ENCODE assay signal across 3 cellular contexts in genomic region chr14:75793806-75794205, GRCh38.
TF ChIP-seq lines count a peak whose summit lies in the region.

No MANE protein-coding gene starts in this region.

TF ChIP-seq in GM23338, 12 proteins besides CTCF, POLR2A, EP300 and RAD21 (continued from another document and continues in another):
- TF ChIP-seq, protein P1, sequence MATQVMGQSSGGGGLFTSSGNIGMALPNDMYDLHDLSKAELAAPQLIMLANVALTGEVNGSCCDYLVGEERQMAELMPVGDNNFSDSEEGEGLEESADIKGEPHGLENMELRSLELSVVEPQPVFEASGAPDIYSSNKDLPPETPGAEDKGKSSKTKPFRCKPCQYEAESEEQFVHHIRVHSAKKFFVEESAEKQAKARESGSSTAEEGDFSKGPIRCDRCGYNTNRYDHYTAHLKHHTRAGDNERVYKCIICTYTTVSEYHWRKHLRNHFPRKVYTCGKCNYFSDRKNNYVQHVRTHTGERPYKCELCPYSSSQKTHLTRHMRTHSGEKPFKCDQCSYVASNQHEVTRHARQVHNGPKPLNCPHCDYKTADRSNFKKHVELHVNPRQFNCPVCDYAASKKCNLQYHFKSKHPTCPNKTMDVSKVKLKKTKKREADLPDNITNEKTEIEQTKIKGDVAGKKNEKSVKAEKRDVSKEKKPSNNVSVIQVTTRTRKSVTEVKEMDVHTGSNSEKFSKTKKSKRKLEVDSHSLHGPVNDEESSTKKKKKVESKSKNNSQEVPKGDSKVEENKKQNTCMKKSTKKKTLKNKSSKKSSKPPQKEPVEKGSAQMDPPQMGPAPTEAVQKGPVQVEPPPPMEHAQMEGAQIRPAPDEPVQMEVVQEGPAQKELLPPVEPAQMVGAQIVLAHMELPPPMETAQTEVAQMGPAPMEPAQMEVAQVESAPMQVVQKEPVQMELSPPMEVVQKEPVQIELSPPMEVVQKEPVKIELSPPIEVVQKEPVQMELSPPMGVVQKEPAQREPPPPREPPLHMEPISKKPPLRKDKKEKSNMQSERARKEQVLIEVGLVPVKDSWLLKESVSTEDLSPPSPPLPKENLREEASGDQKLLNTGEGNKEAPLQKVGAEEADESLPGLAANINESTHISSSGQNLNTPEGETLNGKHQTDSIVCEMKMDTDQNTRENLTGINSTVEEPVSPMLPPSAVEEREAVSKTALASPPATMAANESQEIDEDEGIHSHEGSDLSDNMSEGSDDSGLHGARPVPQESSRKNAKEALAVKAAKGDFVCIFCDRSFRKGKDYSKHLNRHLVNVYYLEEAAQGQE (IDR thresholded peaks at IDR 0.05; ENCODE audit: unreplicated experiment) = no peak
- TF ChIP-seq, protein P2, sequence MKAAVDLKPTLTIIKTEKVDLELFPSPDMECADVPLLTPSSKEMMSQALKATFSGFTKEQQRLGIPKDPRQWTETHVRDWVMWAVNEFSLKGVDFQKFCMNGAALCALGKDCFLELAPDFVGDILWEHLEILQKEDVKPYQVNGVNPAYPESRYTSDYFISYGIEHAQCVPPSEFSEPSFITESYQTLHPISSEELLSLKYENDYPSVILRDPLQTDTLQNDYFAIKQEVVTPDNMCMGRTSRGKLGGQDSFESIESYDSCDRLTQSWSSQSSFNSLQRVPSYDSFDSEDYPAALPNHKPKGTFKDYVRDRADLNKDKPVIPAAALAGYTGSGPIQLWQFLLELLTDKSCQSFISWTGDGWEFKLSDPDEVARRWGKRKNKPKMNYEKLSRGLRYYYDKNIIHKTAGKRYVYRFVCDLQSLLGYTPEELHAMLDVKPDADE (IDR thresholded peaks at IDR 0.05) = no peak
- TF ChIP-seq POLR2AphosphoS5 (IDR thresholded peaks at IDR 0.05; ENCODE audit: low read depth) = no peak
- no peak for TF ChIP-seq STAT1 (IDR thresholded peaks at IDR 0.05; ENCODE audit: unreplicated experiment)
- no peak for TF ChIP-seq ZNF114 (CRISPR knock-in tag; IDR thresholded peaks at IDR 0.05)
- no peak for TF ChIP-seq EZH2phosphoT487 (IDR thresholded peaks at IDR 0.05; ENCODE audit: unreplicated experiment)
- no peak for TF ChIP-seq EZH2 (IDR thresholded peaks at IDR 0.05; ENCODE audit: low read depth, unreplicated experiment)
- no peak for TF ChIP-seq CREB1 (CRISPR knock-in tag; IDR thresholded peaks at IDR 0.05; ENCODE audit: low read depth)
- TF ChIP-seq NANOG (IDR thresholded peaks at IDR 0.05; ENCODE audit: borderline replicate concordance) = no peak

TF ChIP-seq in GM12878, 131 proteins besides CTCF, POLR2A, EP300 and RAD21:
- TF ChIP-seq ZBTB4 (CRISPR knock-in tag; IDR thresholded peaks at IDR 0.05) (no peak), BHLHE40 (IDR thresholded peaks at IDR 0.05; ENCODE audit: borderline replicate concordance in 1 of 2, low read depth in 2 of 2, low read length in 1 of 2) (no peak), HDGF (IDR thresholded peaks at IDR 0.05) (no peak), ZNF592 (IDR thresholded peaks at IDR 0.05) (no peak)
TF ChIP-seq in GM12878: peak in this region for 0.

TF ChIP-seq in WTC11, 78 proteins besides CTCF, POLR2A, EP300 and RAD21 (continued from another document):
- TF ChIP-seq FOXJ3 (CRISPR knock-in tag; IDR thresholded peaks at IDR 0.05; ENCODE audit: borderline replicate concordance) (no peak), CDX4 (CRISPR knock-in tag; IDR thresholded peaks at IDR 0.05; ENCODE audit: borderline replicate concordance) (no peak), NFE2L1 (CRISPR knock-in tag; IDR thresholded peaks at IDR 0.05) (no peak), FOXK1 (CRISPR knock-in tag; IDR thresholded peaks at IDR 0.05) (no peak), GTF2I (CRISPR knock-in tag; conservative IDR thresholded peaks at IDR 0.05) (no peak), USF1 (CRISPR knock-in tag; IDR thresholded peaks at IDR 0.05) (no peak), RELA (CRISPR knock-in tag; IDR thresholded peaks at IDR 0.05; ENCODE audit: borderline replicate concordance) (no peak), ZNF138 (CRISPR knock-in tag; conservative IDR thresholded peaks at IDR 0.05) (no peak)
- TF ChIP-seq, protein P3, sequence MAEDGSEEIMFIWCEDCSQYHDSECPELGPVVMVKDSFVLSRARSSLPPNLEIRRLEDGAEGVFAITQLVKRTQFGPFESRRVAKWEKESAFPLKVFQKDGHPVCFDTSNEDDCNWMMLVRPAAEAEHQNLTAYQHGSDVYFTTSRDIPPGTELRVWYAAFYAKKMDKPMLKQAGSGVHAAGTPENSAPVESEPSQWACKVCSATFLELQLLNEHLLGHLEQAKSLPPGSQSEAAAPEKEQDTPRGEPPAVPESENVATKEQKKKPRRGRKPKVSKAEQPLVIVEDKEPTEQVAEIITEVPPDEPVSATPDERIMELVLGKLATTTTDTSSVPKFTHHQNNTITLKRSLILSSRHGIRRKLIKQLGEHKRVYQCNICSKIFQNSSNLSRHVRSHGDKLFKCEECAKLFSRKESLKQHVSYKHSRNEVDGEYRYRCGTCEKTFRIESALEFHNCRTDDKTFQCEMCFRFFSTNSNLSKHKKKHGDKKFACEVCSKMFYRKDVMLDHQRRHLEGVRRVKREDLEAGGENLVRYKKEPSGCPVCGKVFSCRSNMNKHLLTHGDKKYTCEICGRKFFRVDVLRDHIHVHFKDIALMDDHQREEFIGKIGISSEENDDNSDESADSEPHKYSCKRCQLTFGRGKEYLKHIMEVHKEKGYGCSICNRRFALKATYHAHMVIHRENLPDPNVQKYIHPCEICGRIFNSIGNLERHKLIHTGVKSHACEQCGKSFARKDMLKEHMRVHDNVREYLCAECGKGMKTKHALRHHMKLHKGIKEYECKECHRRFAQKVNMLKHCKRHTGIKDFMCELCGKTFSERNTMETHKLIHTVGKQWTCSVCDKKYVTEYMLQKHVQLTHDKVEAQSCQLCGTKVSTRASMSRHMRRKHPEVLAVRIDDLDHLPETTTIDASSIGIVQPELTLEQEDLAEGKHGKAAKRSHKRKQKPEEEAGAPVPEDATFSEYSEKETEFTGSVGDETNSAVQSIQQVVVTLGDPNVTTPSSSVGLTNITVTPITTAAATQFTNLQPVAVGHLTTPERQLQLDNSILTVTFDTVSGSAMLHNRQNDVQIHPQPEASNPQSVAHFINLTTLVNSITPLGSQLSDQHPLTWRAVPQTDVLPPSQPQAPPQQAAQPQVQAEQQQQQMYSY (CRISPR knock-in tag; IDR thresholded peaks at IDR 0.05) = no peak
- TF ChIP-seq, protein P4, sequence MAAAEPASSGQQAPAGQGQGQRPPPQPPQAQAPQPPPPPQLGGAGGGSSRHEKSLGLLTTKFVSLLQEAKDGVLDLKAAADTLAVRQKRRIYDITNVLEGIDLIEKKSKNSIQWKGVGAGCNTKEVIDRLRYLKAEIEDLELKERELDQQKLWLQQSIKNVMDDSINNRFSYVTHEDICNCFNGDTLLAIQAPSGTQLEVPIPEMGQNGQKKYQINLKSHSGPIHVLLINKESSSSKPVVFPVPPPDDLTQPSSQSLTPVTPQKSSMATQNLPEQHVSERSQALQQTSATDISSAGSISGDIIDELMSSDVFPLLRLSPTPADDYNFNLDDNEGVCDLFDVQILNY (CRISPR knock-in tag; IDR thresholded peaks at IDR 0.05) = no peak
- TF ChIP-seq, protein P5, sequence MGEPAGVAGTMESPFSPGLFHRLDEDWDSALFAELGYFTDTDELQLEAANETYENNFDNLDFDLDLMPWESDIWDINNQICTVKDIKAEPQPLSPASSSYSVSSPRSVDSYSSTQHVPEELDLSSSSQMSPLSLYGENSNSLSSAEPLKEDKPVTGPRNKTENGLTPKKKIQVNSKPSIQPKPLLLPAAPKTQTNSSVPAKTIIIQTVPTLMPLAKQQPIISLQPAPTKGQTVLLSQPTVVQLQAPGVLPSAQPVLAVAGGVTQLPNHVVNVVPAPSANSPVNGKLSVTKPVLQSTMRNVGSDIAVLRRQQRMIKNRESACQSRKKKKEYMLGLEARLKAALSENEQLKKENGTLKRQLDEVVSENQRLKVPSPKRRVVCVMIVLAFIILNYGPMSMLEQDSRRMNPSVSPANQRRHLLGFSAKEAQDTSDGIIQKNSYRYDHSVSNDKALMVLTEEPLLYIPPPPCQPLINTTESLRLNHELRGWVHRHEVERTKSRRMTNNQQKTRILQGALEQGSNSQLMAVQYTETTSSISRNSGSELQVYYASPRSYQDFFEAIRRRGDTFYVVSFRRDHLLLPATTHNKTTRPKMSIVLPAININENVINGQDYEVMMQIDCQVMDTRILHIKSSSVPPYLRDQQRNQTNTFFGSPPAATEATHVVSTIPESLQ (CRISPR knock-in tag; IDR thresholded peaks at IDR 0.05) = no peak
- TF ChIP-seq, protein P6, sequence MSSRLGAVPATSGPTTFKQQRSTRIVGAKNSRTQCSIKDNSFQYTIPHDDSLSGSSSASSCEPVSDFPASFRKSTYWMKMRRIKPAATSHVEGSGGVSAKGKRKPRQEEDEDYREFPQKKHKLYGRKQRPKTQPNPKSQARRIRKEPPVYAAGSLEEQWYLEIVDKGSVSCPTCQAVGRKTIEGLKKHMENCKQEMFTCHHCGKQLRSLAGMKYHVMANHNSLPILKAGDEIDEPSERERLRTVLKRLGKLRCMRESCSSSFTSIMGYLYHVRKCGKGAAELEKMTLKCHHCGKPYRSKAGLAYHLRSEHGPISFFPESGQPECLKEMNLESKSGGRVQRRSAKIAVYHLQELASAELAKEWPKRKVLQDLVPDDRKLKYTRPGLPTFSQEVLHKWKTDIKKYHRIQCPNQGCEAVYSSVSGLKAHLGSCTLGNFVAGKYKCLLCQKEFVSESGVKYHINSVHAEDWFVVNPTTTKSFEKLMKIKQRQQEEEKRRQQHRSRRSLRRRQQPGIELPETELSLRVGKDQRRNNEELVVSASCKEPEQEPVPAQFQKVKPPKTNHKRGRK (CRISPR knock-in tag; IDR thresholded peaks at IDR 0.05; ENCODE audit: borderline replicate concordance) = no peak
- TF ChIP-seq, protein P7, sequence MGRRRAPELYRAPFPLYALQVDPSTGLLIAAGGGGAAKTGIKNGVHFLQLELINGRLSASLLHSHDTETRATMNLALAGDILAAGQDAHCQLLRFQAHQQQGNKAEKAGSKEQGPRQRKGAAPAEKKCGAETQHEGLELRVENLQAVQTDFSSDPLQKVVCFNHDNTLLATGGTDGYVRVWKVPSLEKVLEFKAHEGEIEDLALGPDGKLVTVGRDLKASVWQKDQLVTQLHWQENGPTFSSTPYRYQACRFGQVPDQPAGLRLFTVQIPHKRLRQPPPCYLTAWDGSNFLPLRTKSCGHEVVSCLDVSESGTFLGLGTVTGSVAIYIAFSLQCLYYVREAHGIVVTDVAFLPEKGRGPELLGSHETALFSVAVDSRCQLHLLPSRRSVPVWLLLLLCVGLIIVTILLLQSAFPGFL (CRISPR knock-in tag; IDR thresholded peaks at IDR 0.05; ENCODE audit: borderline replicate concordance) = no peak
